ENCODE assay signal across 13 cellular contexts in genomic region chr10:14758994-14759664, GRCh38. TPM values are rescaled to one million over a fixed set of nuclear protein-coding genes. Genes with fewer than 3 reads are reported as not detected.
A peak's percentile ranks its signal among the peaks of the same experiment; 100 is the strongest.
DNase-seq lines count a peak whose midpoint lies in the region; ATAC-seq, FAIRE-seq and TF ChIP-seq lines count a peak whose summit lies in the region.
"Had no signal": no experiment of that assay in that cellular context is flagged by ENCODE, and none has a peak within 500 bp of the region (broad histone marks: within the 10 kb centered on the region; RNA-seq: fewer than 3 reads in every experiment).

No MANE protein-coding gene starts in this region.

- H3K36me3 Mint-ChIP-seq in activated CD8-positive, alpha-beta T cell treated with anti-CD3 and anti-CD28 coated beads for 36 hours (ENCODE audit: low read depth) = no peaks in the 10 kb centered on the region
- no peaks in the 10 kb centered on the region for H3K36me3 Mint-ChIP-seq in activated CD8-positive, alpha-beta T cell treated with anti-CD3 and anti-CD28 coated beads, Interleukin-2, amount 10 ng/mL, durations not matched to agents 7 days and 5 days (ENCODE audit: low read depth)
- no peaks in the 10 kb centered on the region for H3K36me3 Mint-ChIP-seq in HFFc6 (ENCODE audit: low read depth)
- no peaks in the 10 kb centered on the region for H3K36me3 Mint-ChIP-seq in activated CD4-positive, alpha-beta T cell treated with anti-CD3 and anti-CD28 coated beads, Interleukin-2, amount 10 ng/mL, durations not matched to agents 7 days and 5 days (ENCODE audit: low read depth)
- H3K36me3 Mint-ChIP-seq: CD4-positive, CD25-positive, alpha-beta regulatory T cell had no signal

- 76 to 78% methylated on average over 8 of the region's 8 CpGs for WGBS in pancreas, 2 donors

- no peak for ATAC-seq in activated CD8-positive, alpha-beta T cell treated with anti-CD3 and anti-CD28 coated beads for 36 hours
- ATAC-seq in activated CD8-positive, alpha-beta T cell treated with anti-CD3 and anti-CD28 coated beads, Interleukin-2, amount 10 ng/mL, durations not matched to agents 7 days and 5 days = no peak
- ATAC-seq in pancreas = peak; percentile 80 to 91 (median 84)
- no peak for ATAC-seq in HG03432 (IDR thresholded peaks at IDR 0.05; ENCODE audit: unreplicated experiment)

- H3K27me3 Mint-ChIP-seq in activated CD8-positive, alpha-beta T cell treated with anti-CD3 and anti-CD28 coated beads for 36 hours = no peaks in the 10 kb centered on the region
- H3K27me3 Mint-ChIP-seq in activated CD8-positive, alpha-beta T cell treated with anti-CD3 and anti-CD28 coated beads, Interleukin-2, amount 10 ng/mL, durations not matched to agents 7 days and 5 days (ENCODE audit: low read depth) = no peaks in the 10 kb centered on the region
- H3K27me3 Mint-ChIP-seq in HFFc6 (ENCODE audit: insufficient read depth) = peaks cover 29% of the 10 kb centered on the region
- H3K27me3 Mint-ChIP-seq in activated CD4-positive, alpha-beta T cell treated with anti-CD3 and anti-CD28 coated beads, Interleukin-2, amount 10 ng/mL, durations not matched to agents 7 days and 5 days = no peaks in the 10 kb centered on the region

- peak; percentile 37 for DNase-seq in activated CD8-positive, alpha-beta T cell treated with anti-CD3 and anti-CD28 coated beads for 36 hours
- DNase-seq in activated CD8-positive, alpha-beta T cell treated with anti-CD3 and anti-CD28 coated beads, Interleukin-2, amount 10 ng/mL, durations not matched to agents 7 days and 5 days = no peak
- DNase-seq in HFFc6 (no peak), pancreas (peak in 4 of 6 donors; percentile 42 to 67 (median 48)), occipital lobe (lab: John Stamatoyannopoulos, UW) (no peak), NCI-H226 (no peak)
- DNase-seq in activated CD4-positive, alpha-beta T cell treated with anti-CD3 and anti-CD28 coated beads, Interleukin-2, amount 10 ng/mL, durations not matched to agents 7 days and 5 days = peak; percentile 10
- DNase-seq: activated CD8-positive, alpha-beta memory T cell treated with anti-CD3 and anti-CD28 coated beads, Interleukin-2, amount 50 U/mL, for 4 hours; ovary had no signal

- no peaks in the 10 kb centered on the region for H3K9me3 ChIP-seq in pancreas
- H3K9me3 ChIP-seq: ovary, SJSA1, thyroid gland had no signal

- H3K27me3 ChIP-seq in pancreas = no peaks in the 10 kb centered on the region
- H3K27me3 ChIP-seq: ovary, SJSA1, thyroid gland had no signal

- no peaks in the 10 kb centered on the region for H3K36me3 ChIP-seq in pancreas
- H3K36me3 ChIP-seq: ovary, SJSA1, thyroid gland had no signal

- no peak overlapping the region for H3K4me3 ChIP-seq in pancreas
- H3K4me3 ChIP-seq: ovary, SJSA1, thyroid gland had no signal

- TF ChIP-seq CTCF in activated CD8-positive, alpha-beta T cell treated with anti-CD3 and anti-CD28 coated beads for 36 hours (IDR thresholded peaks at IDR 0.05) = no peak
- TF ChIP-seq CTCF in HFFc6 (IDR thresholded peaks at IDR 0.05) (peak; percentile 40), pancreas (IDR thresholded peaks at IDR 0.05) (peak in 1 of 4 donors; percentile 23)

- POLR2A ChIA-PET in activated CD8-positive, alpha-beta T cell treated with anti-CD3 and anti-CD28 coated beads for 36 hours (lab: Charles Lee) = no interaction called here
- POLR2A ChIA-PET in activated CD8-positive, alpha-beta T cell treated with anti-CD3 and anti-CD28 coated beads, Interleukin-2, amount 10 ng/mL, durations not matched to agents 7 days and 5 days (lab: Charles Lee) = no interaction called here
- POLR2A ChIA-PET in activated CD4-positive, alpha-beta T cell treated with anti-CD3 and anti-CD28 coated beads, Interleukin-2, amount 10 ng/mL, durations not matched to agents 7 days and 5 days (lab: Charles Lee) = no interaction called here

- no peaks in the 10 kb centered on the region for H3K4me1 Mint-ChIP-seq in activated CD8-positive, alpha-beta T cell treated with anti-CD3 and anti-CD28 coated beads for 36 hours (ENCODE audit: low read depth)
- no peaks in the 10 kb centered on the region for H3K4me1 Mint-ChIP-seq in activated CD8-positive, alpha-beta T cell treated with anti-CD3 and anti-CD28 coated beads, Interleukin-2, amount 10 ng/mL, durations not matched to agents 7 days and 5 days (ENCODE audit: low read depth)
- H3K4me1 Mint-ChIP-seq in HFFc6 (ENCODE audit: low read depth) = no peaks in the 10 kb centered on the region
- peaks cover 7% of the 10 kb centered on the region for H3K4me1 Mint-ChIP-seq in activated CD4-positive, alpha-beta T cell treated with anti-CD3 and anti-CD28 coated beads, Interleukin-2, amount 10 ng/mL, durations not matched to agents 7 days and 5 days
- H3K4me1 Mint-ChIP-seq: CD4-positive, CD25-positive, alpha-beta regulatory T cell had no signal

- H3K9me3 Mint-ChIP-seq in activated CD8-positive, alpha-beta T cell treated with anti-CD3 and anti-CD28 coated beads for 36 hours = no peaks in the 10 kb centered on the region
- H3K9me3 Mint-ChIP-seq in activated CD8-positive, alpha-beta T cell treated with anti-CD3 and anti-CD28 coated beads, Interleukin-2, amount 10 ng/mL, durations not matched to agents 7 days and 5 days (ENCODE audit: insufficient read depth) = no peaks in the 10 kb centered on the region
- no peaks in the 10 kb centered on the region for H3K9me3 Mint-ChIP-seq in HFFc6
- no peaks in the 10 kb centered on the region for H3K9me3 Mint-ChIP-seq in activated CD4-positive, alpha-beta T cell treated with anti-CD3 and anti-CD28 coated beads, Interleukin-2, amount 10 ng/mL, durations not matched to agents 7 days and 5 days

- intact Hi-C loops in activated CD8-positive, alpha-beta T cell treated with anti-CD3 and anti-CD28 coated beads for 36 hours (cut with micrococcal nuclease) = no loop called here
- intact Hi-C loops in pancreas (cut with DNase I) = no loop called here

- no peak overlapping the region for H3K27ac ChIP-seq in pancreas
- H3K27ac ChIP-seq: ovary, SJSA1, thyroid gland had no signal

- no peak overlapping the region for H3K4me3 Mint-ChIP-seq in activated CD8-positive, alpha-beta T cell treated with anti-CD3 and anti-CD28 coated beads for 36 hours
- no peak overlapping the region for H3K4me3 Mint-ChIP-seq in activated CD8-positive, alpha-beta T cell treated with anti-CD3 and anti-CD28 coated beads, Interleukin-2, amount 10 ng/mL, durations not matched to agents 7 days and 5 days
- H3K4me3 Mint-ChIP-seq in HFFc6 = no peak overlapping the region
- no peak overlapping the region for H3K4me3 Mint-ChIP-seq in activated CD4-positive, alpha-beta T cell treated with anti-CD3 and anti-CD28 coated beads, Interleukin-2, amount 10 ng/mL, durations not matched to agents 7 days and 5 days
- H3K4me3 Mint-ChIP-seq: CD4-positive, CD25-positive, alpha-beta regulatory T cell had no signal

- H3K4me1 ChIP-seq in pancreas = no peaks in the 10 kb centered on the region
- H3K4me1 ChIP-seq: SJSA1, thyroid gland had no signal

- H3K27ac Mint-ChIP-seq in activated CD8-positive, alpha-beta T cell treated with anti-CD3 and anti-CD28 coated beads for 36 hours = no peak overlapping the region
- no peak overlapping the region for H3K27ac Mint-ChIP-seq in activated CD8-positive, alpha-beta T cell treated with anti-CD3 and anti-CD28 coated beads, Interleukin-2, amount 10 ng/mL, durations not matched to agents 7 days and 5 days
- H3K27ac Mint-ChIP-seq in HFFc6 = no peak overlapping the region
- no peak overlapping the region for H3K27ac Mint-ChIP-seq in activated CD4-positive, alpha-beta T cell treated with anti-CD3 and anti-CD28 coated beads, Interleukin-2, amount 10 ng/mL, durations not matched to agents 7 days and 5 days
- H3K27ac Mint-ChIP-seq: CD4-positive, CD25-positive, alpha-beta regulatory T cell had no signal

- FAIRE-seq in pancreas (lab: Jason Lieb, UNC) = no peak

- CTCF ChIA-PET in activated CD8-positive, alpha-beta T cell treated with anti-CD3 and anti-CD28 coated beads for 36 hours (lab: Charles Lee) = no interaction called here
- CTCF ChIA-PET in activated CD8-positive, alpha-beta T cell treated with anti-CD3 and anti-CD28 coated beads, Interleukin-2, amount 10 ng/mL, durations not matched to agents 7 days and 5 days (lab: Charles Lee) = no interaction called here
- CTCF ChIA-PET in activated CD4-positive, alpha-beta T cell treated with anti-CD3 and anti-CD28 coated beads, Interleukin-2, amount 10 ng/mL, durations not matched to agents 7 days and 5 days (lab: Charles Lee) = interaction anchor here (0.6 to 1.0 kb wide), 2 partner anchors 27 to 207 kb away, joined by 3 read pairs; no protein-coding TSS in a partner anchor

RNA-seq across cellular contexts. Expression of gene FAM107B, which starts 15.6 kb away (rescaled TPM):
- total RNA-seq in activated CD8-positive, alpha-beta T cell treated with anti-CD3 and anti-CD28 coated beads for 36 hours = 100 to 1,000 TPM; 114 to 121 TPM
- total RNA-seq in activated CD8-positive, alpha-beta T cell treated with anti-CD3 and anti-CD28 coated beads, Interleukin-2, amount 10 ng/mL, durations not matched to agents 7 days and 5 days = 100 to 1,000 TPM; 130 to 135 TPM
- total RNA-seq in HFFc6 (2021; fragmentation: NEBNext Ultra II Directional; extraction: Animal tissue kit (Norgen Biotek cat#: 25700)) = 10 to 100 TPM; 18.7 to 43.8 (median 40.0) TPM
- 100 to 1,000 TPM; 180 to 220 TPM for total RNA-seq in activated CD4-positive, alpha-beta T cell treated with anti-CD3 and anti-CD28 coated beads, Interleukin-2, amount 10 ng/mL, durations not matched to agents 7 days and 5 days
- 100 to 1,000 TPM in 1 of 6 donors, 10 to 100 TPM in 5; 46.6 to 105 (median 62.0) TPM for total RNA-seq in pancreas
- polyA plus RNA-seq in pancreas = 10 to 100 TPM; 22.6 to 31.4 TPM
- total RNA-seq in occipital lobe = 82.8 TPM

Comparison
In these comparisons a context has a peak if more than half of its experiments do, and no peak if none do; other contexts are left out.
1. DNase-seq: peak in activated CD8-positive, alpha-beta T cell treated with anti-CD3 and anti-CD28 coated beads for 36 hours (single experiment), activated CD4-positive, alpha-beta T cell treated with anti-CD3 and anti-CD28 coated beads, Interleukin-2, amount 10 ng/mL, durations not matched to agents 7 days and 5 days (single experiment) and pancreas (4 of 6); none in activated CD8-positive, alpha-beta T cell treated with anti-CD3 and anti-CD28 coated beads, Interleukin-2, amount 10 ng/mL, durations not matched to agents 7 days and 5 days (single experiment), HFFc6 (single experiment), occipital lobe (single experiment) and NCI-H226 (single experiment).
2. ATAC-seq: peak in pancreas (4 of 4); none in activated CD8-positive, alpha-beta T cell treated with anti-CD3 and anti-CD28 coated beads for 36 hours (single experiment), activated CD8-positive, alpha-beta T cell treated with anti-CD3 and anti-CD28 coated beads, Interleukin-2, amount 10 ng/mL, durations not matched to agents 7 days and 5 days (single experiment) and HG03432 (single experiment).